ENCODE assay signal across 8 cellular contexts in the genomic region with DNA sequence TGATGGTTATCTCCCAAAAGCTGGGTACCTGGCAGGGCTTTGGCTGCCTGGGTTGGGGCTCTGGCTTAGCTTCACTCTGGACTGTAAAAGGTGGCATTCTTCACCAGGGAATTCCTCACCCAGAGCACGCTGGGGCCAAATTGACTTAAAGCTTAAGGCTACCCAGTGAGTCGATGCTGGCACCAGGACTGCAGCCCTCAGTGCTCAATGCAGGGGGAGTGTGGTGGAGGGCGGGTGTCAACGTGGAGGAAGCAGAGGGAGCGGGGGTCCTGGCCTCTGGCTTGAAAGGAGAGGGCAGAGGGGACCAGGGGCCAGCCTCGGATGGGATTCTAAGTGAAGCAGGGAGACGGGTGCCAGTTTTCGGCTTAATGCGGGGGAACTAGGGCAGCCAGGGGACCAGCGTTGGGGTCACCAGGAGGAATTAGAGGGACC. TPM values are rescaled to one million over a fixed set of nuclear protein-coding genes. Genes with fewer than 3 reads are reported as not detected.
DNase-seq lines count a peak whose midpoint lies in the region; ATAC-seq lines count a peak whose summit lies in the region.

No MANE protein-coding gene starts in this region.

- CTCF ChIA-PET in T-cell (lab: Charles Lee) = no interaction called here

- peaks cover 35% of the 10 kb centered on the region for H3K36me3 ChIP-seq in skeletal muscle satellite cell (ENCODE audit: insufficient read depth, low read length)

- H3K36me3 Mint-ChIP-seq in T-cell = peaks cover 2% of the 10 kb centered on the region

- no peaks in the 10 kb centered on the region for H3K9me3 ChIP-seq in skeletal muscle satellite cell (replicated peaks; ENCODE audit: low read length)

- H3K4me3 Mint-ChIP-seq in T-cell = peak overlapping the region; percentile 60 to 72 (median 68)

- intact Hi-C loops in Right ventricle myocardium superior (cut with DNase I) = no loop called here

- peak overlapping the region; percentile 57 for H3K4me3 ChIP-seq in skeletal muscle satellite cell (ENCODE audit: low read length)

- H3K27me3 Mint-ChIP-seq in T-cell = no peaks in the 10 kb centered on the region

- no peaks in the 10 kb centered on the region for H3K9me3 Mint-ChIP-seq in T-cell

- peaks cover 16% of the 10 kb centered on the region for H3K4me1 ChIP-seq in skeletal muscle satellite cell (ENCODE audit: control insufficient read depth, insufficient read depth, low read length)

- peak overlapping the region; percentile 81 for H3K4me2 ChIP-seq in skeletal muscle satellite cell (ENCODE audit: low read length)

- peak; percentile 49 for DNase-seq in NCI-H82 (lab: John Stamatoyannopoulos, UW)
- no peak for DNase-seq in NCI-H82 treated with DMSO at 0.1 percent for 48 hours (lab: John Stamatoyannopoulos, UW; ENCODE audit: unreplicated experiment)
- peak in 1 of 34 experiments; percentile 16 for DNase-seq in T-cell
- no peak for DNase-seq in Right ventricle myocardium superior
- DNase-seq in pons (ENCODE audit: low spot score) = no peak
- DNase-seq in globus pallidus (ENCODE audit: low spot score) = no peak

- no peaks in the 10 kb centered on the region for H3K27me3 ChIP-seq in skeletal muscle satellite cell (ENCODE audit: control insufficient read depth, insufficient read depth, low read length)

- POLR2A ChIA-PET in T-cell (lab: Charles Lee) = interaction anchor here in 1 of 2 donors (0.7 kb wide), 1 partner anchor 21 kb away, joined by 12 read pairs; no protein-coding TSS in a partner anchor

- ATAC-seq in T-cell (replicated peaks in 1 of 4) (peak in 3 of 4 experiments; percentile 5 to 28 (median 11)), Right ventricle myocardium superior (ENCODE audit: poor library complexity) (peak; percentile 18), HG02571 (IDR thresholded peaks at IDR 0.05; ENCODE audit: unreplicated experiment) (no peak)

- H3K27ac Mint-ChIP-seq in T-cell = peak overlapping the region; percentile 41 to 77

- peaks cover 15 to 42% (median 26%) of the 10 kb centered on the region in 3 donors for H3K4me1 Mint-ChIP-seq in T-cell

- H3K9ac ChIP-seq in skeletal muscle satellite cell (ENCODE audit: low read depth, low read length) = peak overlapping the region; percentile 68

RNA-seq across cellular contexts. Expression of gene FAM50A, which starts 0.4 kb away (rescaled TPM):
- total RNA-seq in T-cell (10 to 100 TPM; 34.9 to 60.5 (median 51.9) TPM), Right ventricle myocardium superior (45.6 TPM)
- total RNA-seq in skeletal muscle satellite cell (2012; rRNA removed) = 36.5 and 52.0 TPM in 2 replicates

RNA-seq across cellular contexts. Expression of gene GDI1, which starts 6.5 kb away (rescaled TPM):
- total RNA-seq in T-cell (100 to 1,000 TPM; 117 to 208 (median 182) TPM), Right ventricle myocardium superior (70.3 TPM)
- total RNA-seq in skeletal muscle satellite cell (2012; rRNA removed) = 62.1 and 83.9 TPM in 2 replicates

RNA-seq across cellular contexts. Expression of gene PLXNA3, which starts 14.6 kb away (rescaled TPM):
- total RNA-seq in T-cell (10 to 100 TPM; 48.1 to 87.0 (median 72.9) TPM), Right ventricle myocardium superior (15.0 TPM)
- 10.4 and 17.3 TPM in 2 replicates for total RNA-seq in skeletal muscle satellite cell (2012; rRNA removed)

RNA-seq across cellular contexts. Expression of gene ATP6AP1, which starts 15.0 kb away (rescaled TPM):
- 10 to 100 TPM; 37.9 to 56.8 (median 53.6) TPM for total RNA-seq in T-cell
- total RNA-seq in Right ventricle myocardium superior = 74.8 TPM
- 37.6 and 53.2 TPM in 2 replicates for total RNA-seq in skeletal muscle satellite cell (2012; rRNA removed)

RNA-seq across cellular contexts. Expression of gene TAFAZZIN, which starts 32.2 kb away (rescaled TPM):
- total RNA-seq in T-cell (100 to 1,000 TPM in 3 of 5 donors, 10 to 100 TPM in 2; 89.8 to 144 (median 129) TPM), Right ventricle myocardium superior (36.1 TPM)
- total RNA-seq in skeletal muscle satellite cell (2012; rRNA removed) = 13.1 and 16.0 TPM in 2 replicates
